In genomic region chr5:135977375-135977928, GRCh38 we compare ENCODE assay signal across 8 cellular contexts. TPM values are rescaled to one million over a fixed set of nuclear protein-coding genes. Genes with fewer than 3 reads are reported as not detected.
DNase-seq lines count a peak whose midpoint lies in the region; ATAC-seq, FAIRE-seq and TF ChIP-seq lines count a peak whose summit lies in the region.

No MANE protein-coding gene starts in this region.

- CTCF ChIA-PET in HCT116 (lab: Charles Lee), result interaction anchor here (0.7 to 2.1 kb wide), 10 partner anchors 9 to 511 kb away, joined by 3 to 14 read pairs (median 4); no protein-coding TSS in a partner anchor

- TF ChIP-seq CTCF in HCT116 (IDR thresholded peaks at IDR 0.05 in 2 of 3, conservative IDR thresholded peaks at IDR 0.05 in 1 of 3; ENCODE audit: borderline replicate concordance in 1 of 3, insufficient read depth in 1 of 3, low read depth in 2 of 3, low read length in 2 of 3) (peak; percentile 80 to 99 (median 96)), body of pancreas (IDR thresholded peaks at IDR 0.05) (peak; percentile 73 to 83 (median 75)), left lung (IDR thresholded peaks at IDR 0.05) (peak; percentile 61 to 87)

- H3K4me3 ChIP-seq in HCT116 (replicated peaks in 1 of 2; ENCODE audit: low read depth in 1 of 2, low read length in 2 of 2), result no peak overlapping the region
- H3K4me3 ChIP-seq in body of pancreas, result no peak overlapping the region
- H3K4me3 ChIP-seq in left lung, result no peak overlapping the region

- POLR2A ChIA-PET in HCT116 (lab: Charles Lee), result no interaction called here

- no peaks in the 10 kb centered on the region for H3K9me2 ChIP-seq in HCT116 (ENCODE audit: insufficient read depth)

- H2AFZ ChIP-seq in HCT116 (ENCODE audit: low read depth, low read length, poor library complexity, severe bottlenecking), result peak overlapping the region; percentile 90

- H3K27ac ChIP-seq in HCT116 (ENCODE audit: low read depth, low read length) (no peak overlapping the region), body of pancreas (no peak overlapping the region), left lung (no peak overlapping the region)

- no peaks in the 10 kb centered on the region for H3K36me3 ChIP-seq in HCT116 (ENCODE audit: control insufficient read depth in 1 of 2, insufficient read depth in 2 of 2, low read length in 2 of 2)
- no peaks in the 10 kb centered on the region for H3K36me3 ChIP-seq in body of pancreas (replicated peaks in 1 of 2; ENCODE audit: insufficient read depth in 1 of 2, low read depth in 2 of 2)
- no peaks in the 10 kb centered on the region for H3K36me3 ChIP-seq in left lung

- peak; percentile 85 for TF ChIP-seq RAD21 in HCT116 (IDR thresholded peaks at IDR 0.05; ENCODE audit: low read depth)

- H3K4me2 ChIP-seq in HCT116 (ENCODE audit: low read length), result peak overlapping the region; percentile 47; the same call in 1 of the 2 replicates

- no peaks in the 10 kb centered on the region for H4K20me1 ChIP-seq in HCT116 (ENCODE audit: insufficient read depth)

- no peak overlapping the region for H3K9ac ChIP-seq in HCT116 (ENCODE audit: low read length)

- no peak for FAIRE-seq in RCC 7860 (lab: Jason Lieb, UNC)

- DNase-seq in DMS53 (lab: John Stamatoyannopoulos, UW) (peak; percentile 86), HCT116 (ENCODE audit: low read depth, low spot score) (peak; percentile 73), RCC 7860 (ENCODE audit: low spot score) (peak; percentile 31), body of pancreas (peak; percentile 72 to 79 (median 74)), left lung (peak; percentile 83 to 95), NCI-H1930 (lab: John Stamatoyannopoulos, UW) (no peak), foreskin melanocyte (no peak)
- peak; percentile 8 to 11 for DNase-seq in stimulated activated CD8-positive, alpha-beta memory T cell treated with anti-CD3 and anti-CD28 coated beads, Interleukin-7, amount 100 ng/mL, for 48 hours (ENCODE audit: extremely low read depth in 1 of 2, low read depth in 1 of 2)

- peak; percentile 100 for ATAC-seq in HCT116
- ATAC-seq in body of pancreas, result peak; percentile 85
- ATAC-seq in left lung, result peak; percentile 100

- H3K27me3 ChIP-seq in HCT116 (ENCODE audit: insufficient read depth, low read length) (peaks cover 45% of the 10 kb centered on the region), body of pancreas (no peaks in the 10 kb centered on the region), left lung (peaks cover 0 to 25% of the 10 kb centered on the region in 2 donors)

- H3K79me2 ChIP-seq in HCT116 (ENCODE audit: insufficient read depth, low read length), result no peaks in the 10 kb centered on the region

- H3K4me1 ChIP-seq in HCT116 (ENCODE audit: control insufficient read depth in 1 of 2, insufficient read depth in 2 of 2, low read length in 2 of 2) (peaks cover 0 to 4% of the 10 kb centered on the region in 2 experiments; a peak in 1 of 4 replicates), body of pancreas (no peaks in the 10 kb centered on the region), left lung (peaks cover 0 to 10% of the 10 kb centered on the region in 2 donors)

- 2 to 17% methylated on average over 17 of the region's 17 CpGs for WGBS in body of pancreas, 2 donors

- TF ChIP-seq POLR2A in HCT116 (IDR thresholded peaks at IDR 0.05; ENCODE audit: borderline replicate concordance, extremely low read depth, insufficient read depth, insufficient read length) (no peak), body of pancreas (IDR thresholded peaks at IDR 0.05) (no peak)

- RAD21 ChIA-PET in HCT116 (lab: Charles Lee; ENCODE audit: low non-redundant PET in 1 of 2, low total read pairs in 2 of 2, uncharacterized antibody in 2 of 2, unreplicated experiment in 2 of 2), result interaction anchor here (0.6 to 1.5 kb wide), 3 partner anchors 81 to 1998 kb away, joined by 3 to 4 read pairs (median 4); no protein-coding TSS in a partner anchor

- H3K9me3 ChIP-seq in HCT116 (ENCODE audit: control insufficient read depth in 1 of 2, insufficient read depth in 1 of 2, low read depth in 1 of 2, low read length in 2 of 2), result no peaks in the 10 kb centered on the region
- no peaks in the 10 kb centered on the region for H3K9me3 ChIP-seq in body of pancreas
- H3K9me3 ChIP-seq in left lung, result no peaks in the 10 kb centered on the region

- BruUV-seq in HCT116 (replicated peaks; lab: Mats Ljungman, UMichigan), result no TSS peak

- intact Hi-C loops in HCT116 (cut with micrococcal nuclease) (loop anchor here (1.0 kb wide), 1 partner anchor 81 kb away; no protein-coding TSS in a partner anchor), body of pancreas (cut with DNase I) (no loop called here), left lung (cut with DNase I) (no loop called here)

TF ChIP-seq in HCT116, 20 proteins besides CTCF, POLR2A, EP300 and RAD21:
- no peak for TF ChIP-seq REST (IDR thresholded peaks at IDR 0.05; ENCODE audit: low read depth)
- TF ChIP-seq YY1 (IDR thresholded peaks at IDR 0.05; ENCODE audit: extremely low read depth, insufficient replicate concordance, low read depth, low read length), result peak; percentile 60
- TF ChIP-seq CBX3 (IDR thresholded peaks at IDR 0.05; ENCODE audit: low read depth), result peak; percentile 81
- TF ChIP-seq, protein P1, sequence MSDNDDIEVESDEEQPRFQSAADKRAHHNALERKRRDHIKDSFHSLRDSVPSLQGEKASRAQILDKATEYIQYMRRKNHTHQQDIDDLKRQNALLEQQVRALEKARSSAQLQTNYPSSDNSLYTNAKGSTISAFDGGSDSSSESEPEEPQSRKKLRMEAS (IDR thresholded peaks at IDR 0.05), result peak; percentile 72
- TF ChIP-seq, protein P2, sequence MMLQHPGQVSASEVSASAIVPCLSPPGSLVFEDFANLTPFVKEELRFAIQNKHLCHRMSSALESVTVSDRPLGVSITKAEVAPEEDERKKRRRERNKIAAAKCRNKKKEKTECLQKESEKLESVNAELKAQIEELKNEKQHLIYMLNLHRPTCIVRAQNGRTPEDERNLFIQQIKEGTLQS (IDR thresholded peaks at IDR 0.05), result peak; percentile 89
- TF ChIP-seq POLR2AphosphoS5 (IDR thresholded peaks at IDR 0.05; ENCODE audit: low read depth, low read length), result no peak
- peak; percentile 74 for TF ChIP-seq CEBPB (IDR thresholded peaks at IDR 0.05; ENCODE audit: low read depth)
TF ChIP-seq in HCT116: peak in this region for 5.

RNA-seq across cellular contexts. Expression of gene LECT2, which starts 22.7 kb away (rescaled TPM):
- total RNA-seq in HCT116 (2021; ENCODE audit: unreplicated experiment), result not detected
- not detected in 2 replicates for polyA plus RNA-seq in HCT116 (2012)
- total RNA-seq in body of pancreas, result not detected
- total RNA-seq in left lung, result not detected

RNA-seq across cellular contexts. Expression of gene TGFBI, which starts 51.3 kb away (rescaled TPM):
- total RNA-seq in HCT116 (2021; ENCODE audit: unreplicated experiment), result 0.64 TPM
- 0.05 TPM in 1 of 2 replicates, not detected in the other for polyA plus RNA-seq in HCT116 (2012)
- 10 to 100 TPM in 1 of 2 donors, 1 to 10 TPM in 1; 7.6 to 23.9 TPM for total RNA-seq in body of pancreas
- 100 to 1,000 TPM; 151 to 222 TPM for total RNA-seq in left lung

Comparison
In these comparisons a context has a peak if more than half of its experiments do, and no peak if none do; other contexts are left out.
1. DNase-seq: peak in DMS53 (single experiment), HCT116 (single experiment), RCC 7860 (single experiment), body of pancreas (4 of 4), left lung (2 of 2) and stimulated activated CD8-positive, alpha-beta memory T cell treated with anti-CD3 and anti-CD28 coated beads, Interleukin-7, amount 100 ng/mL, for 48 hours (2 of 2); none in NCI-H1930 (0 of 2) and foreskin melanocyte (single experiment).
2. RNA of gene TGFBI, which starts 51.3 kb away (total RNA-seq): 151 to 222 TPM in left lung; 7.6 to 23.9 TPM in body of pancreas and 0.64 TPM in HCT116 (single experiment); every median in the first group is over 4 times any median in the second.
3. Peak in every context shown above with its lines, with median percentiles within 50 percentile points of each other: ATAC-seq and CTCF ChIP-seq.